In the genomic region with DNA sequence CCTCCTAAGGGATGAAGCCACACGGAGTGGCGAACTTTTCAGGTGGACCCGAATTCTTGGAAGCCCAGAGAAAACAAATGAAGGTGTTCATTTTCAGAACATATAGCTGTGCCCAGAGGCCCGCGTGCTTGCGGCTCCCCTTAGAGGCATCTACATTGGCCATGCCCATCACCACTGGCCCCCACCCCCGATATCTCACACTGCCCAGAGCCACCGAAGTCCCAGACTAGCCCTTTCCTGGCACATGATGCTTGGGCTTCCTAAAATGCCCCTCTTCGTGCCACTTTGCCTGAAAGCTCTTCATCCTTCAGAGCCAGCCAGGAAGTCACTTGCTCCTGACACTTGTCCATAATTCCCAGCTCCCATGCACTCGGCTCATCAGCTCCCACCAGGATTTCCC, we compare ENCODE assay signal across 9 cellular contexts. TPM values are rescaled to one million over a fixed set of nuclear protein-coding genes. Genes with fewer than 3 reads are reported as not detected.
DNase-seq lines count a peak whose midpoint lies in the region; ATAC-seq, FAIRE-seq and TF ChIP-seq lines count a peak whose summit lies in the region.
"Had no signal": no experiment of that assay in that cellular context is flagged by ENCODE, and none has a peak within 500 bp of the region (broad histone marks: within the 10 kb centered on the region; RNA-seq: fewer than 3 reads in every experiment).

No MANE protein-coding gene starts in this region.

- H2AFZ ChIP-seq in GM12878 (ENCODE audit: control insufficient read depth, low read depth, low read length) = no peak overlapping the region

- H3K4me1 ChIP-seq in GM12878 (ENCODE audit: control insufficient read depth, insufficient read depth, low read length) (peaks cover 18% of the 10 kb centered on the region), muscle layer of duodenum (ENCODE audit: control insufficient read depth in 1 of 2, insufficient read depth in 2 of 2, low read length in 2 of 2) (peaks cover 7 to 40% of the 10 kb centered on the region in 2 donors), transverse colon (peaks cover 21 to 54% (median 38%) of the 10 kb centered on the region in 4 donors)

- H3K27me3 ChIP-seq in GM12878 (replicated peaks in 1 of 2; ENCODE audit: control insufficient read depth in 2 of 2, insufficient read depth in 2 of 2, low read length in 1 of 2) = no peaks in the 10 kb centered on the region
- H3K27me3 ChIP-seq in muscle layer of duodenum (ENCODE audit: low read depth, low read length) = no peaks in the 10 kb centered on the region
- no peaks in the 10 kb centered on the region for H3K27me3 ChIP-seq in transverse colon

- no TSS peak for BruUV-seq in GM12878 (replicated peaks; lab: Mats Ljungman, UMichigan)

- no peak overlapping the region for H3K9ac ChIP-seq in GM12878 (ENCODE audit: control insufficient read depth, insufficient read depth, low read length)

- CTCF ChIA-PET in GM12878 (lab: Yijun Ruan, JAX) = interaction anchor here (1.1 to 11.0 kb wide), 3 partner anchors 11 to 52 kb away, joined by 5 to 280 read pairs (median 6); partner anchors contain the start of genes ACBD4 and HEXIM2

- TF ChIP-seq CTCF in GM12878 (IDR thresholded peaks at IDR 0.05 in 2 of 3, conservative IDR thresholded peaks at IDR 0.05 in 1 of 3; ENCODE audit: control insufficient read depth in 2 of 3, extremely low read depth in 1 of 3, insufficient read depth in 1 of 3, low read depth in 3 of 3, low read length in 3 of 3) (no peak), transverse colon (IDR thresholded peaks at IDR 0.05) (no peak)

- peak; percentile 62 for DNase-seq in activated effector memory CD4-positive, alpha-beta T cell treated with anti-CD3 and anti-CD28 coated beads, Interleukin-2, amount 50 U/mL, for 16 hours
- no peak for DNase-seq in activated effector memory CD4-positive, alpha-beta T cell treated with Interleukin-2 at 50 U/mL for 16 hours
- DNase-seq in GM12878 (ENCODE audit: low read depth, low spot score) (no peak), transverse colon (no peak), RPMI8226 (no peak), NCI-H1930 (lab: John Stamatoyannopoulos, UW) (no peak), ureter (ENCODE audit: low spot score) (no peak)
- DNase-seq: cortex of kidney had no signal

- 95% methylated on average over 10 of the region's 10 CpGs for WGBS in GM12878 (ENCODE audit: insufficient coverage, insufficient replicate concordance, low lambda C conversion rate, missing lambda C conversion rate)
- WGBS in transverse colon (ENCODE audit: low coverage in 1 of 2), 2 donors = 83 to 97% methylated on average over 1 to 10 of the region's 10 CpGs

- ATAC-seq in GM12878 = no peak

- TF ChIP-seq POLR2A in GM12878 (IDR thresholded peaks at IDR 0.05; ENCODE audit: low read depth, low read length) (no peak), transverse colon (IDR thresholded peaks at IDR 0.05) (no peak)

- no peak for FAIRE-seq in GM12878 (lab: Jason Lieb, UNC)

- no peaks in the 10 kb centered on the region for H3K9me3 ChIP-seq in GM12878 (replicated peaks; ENCODE audit: control insufficient read depth, insufficient read depth, low read length)
- H3K9me3 ChIP-seq in muscle layer of duodenum (ENCODE audit: control insufficient read depth in 1 of 2, low read length in 2 of 2) = no peaks in the 10 kb centered on the region
- no peaks in the 10 kb centered on the region for H3K9me3 ChIP-seq in transverse colon

- in situ Hi-C loops in GM12878 (cut with MboI) = no loop called here
- in situ Hi-C loops in transverse colon (cut with MboI; ENCODE audit: low pct_ligation_motif_present in 1 of 4, low pct_unique_long_range_greater_than_20kb in 1 of 4, low sequenced_read_pairs in 3 of 4) = no loop called here

- SMC1A ChIA-PET in GM12878 (lab: Charles Lee; ENCODE audit: uncharacterized antibody, unreplicated experiment) = interaction anchor here (0.7 to 1.5 kb wide), 3 partner anchors 11 to 96 kb away, joined by 3 to 5 read pairs (median 4); partner anchors contain the start of genes ACBD4 and HEXIM2

- peak overlapping the region; percentile 85; the same call in 1 of the 2 replicates for H3K4me3 ChIP-seq in GM12878
- peak overlapping the region in 1 of 2 donors; percentile 69 for H3K4me3 ChIP-seq in muscle layer of duodenum (ENCODE audit: low read depth in 1 of 2, low read length in 2 of 2)
- no peak overlapping the region for H3K4me3 ChIP-seq in transverse colon

- no peak for TF ChIP-seq RAD21 in GM12878 (IDR thresholded peaks at IDR 0.05; ENCODE audit: insufficient read depth, low read depth, low read length)

- intact Hi-C loops in GM12878 (cut with micrococcal nuclease; ENCODE audit: unreplicated experiment) (loop anchor here (5.0 kb wide), 1 partner anchor 156 kb away; no protein-coding TSS in a partner anchor), transverse colon (cut with DNase I; ENCODE audit: low total_unique reads) (loop anchor here (2.0 to 10.0 kb wide), 2 partner anchors 15 to 961 kb away; partner anchors contain the start of genes HEXIM2 and TMUB2)

- RAD21 ChIA-PET in GM12878 (lab: Charles Lee; ENCODE audit: unreplicated experiment) = interaction anchor here (1.6 kb wide), 1 partner anchor 11 kb away, joined by 4 read pairs; the partner anchor contains the start of gene ACBD4

- H4K20me1 ChIP-seq in GM12878 (ENCODE audit: control insufficient read depth, insufficient read depth) = no peaks in the 10 kb centered on the region; the same call in 1 of the 2 replicates

- H3K36me3 ChIP-seq in GM12878 (ENCODE audit: control insufficient read depth in 2 of 2, insufficient read depth in 2 of 2, low read length in 1 of 2) (no peaks in the 10 kb centered on the region), muscle layer of duodenum (ENCODE audit: control insufficient read depth in 1 of 2, insufficient read depth in 2 of 2, low read length in 2 of 2) (peaks cover 0 to 4% of the 10 kb centered on the region in 2 donors), transverse colon (no peaks in the 10 kb centered on the region)

- peaks cover 38% of the 10 kb centered on the region for H3K79me2 ChIP-seq in GM12878 (ENCODE audit: control insufficient read depth, insufficient read depth, low read length)

- H3K4me2 ChIP-seq in GM12878 (ENCODE audit: control insufficient read depth, insufficient read depth) = peak overlapping the region; percentile 96; the same call in 1 of the 2 replicates

- H3K27ac ChIP-seq in GM12878 (ENCODE audit: control insufficient read depth, insufficient read depth) (no peak overlapping the region), muscle layer of duodenum (ENCODE audit: low read length) (peak overlapping the region; percentile 100), transverse colon (peak overlapping the region; percentile 95 to 99 (median 98))

- no peak for TF ChIP-seq EP300 in GM12878 (IDR thresholded peaks at IDR 0.05; ENCODE audit: borderline replicate concordance in 1 of 2, control insufficient read depth in 1 of 2, low read depth in 2 of 2, low read length in 2 of 2)
- no peak for TF ChIP-seq EP300 in transverse colon (IDR thresholded peaks at IDR 0.05; ENCODE audit: low read depth)

- POLR2A ChIA-PET in GM12878 (lab: Charles Lee) = interaction anchor here (1.0 kb wide), 1 partner anchor 12 kb away, joined by 7 read pairs; no protein-coding TSS in a partner anchor

RNA-seq across cellular contexts. Expression of gene HEXIM1, which starts 2.1 kb away (rescaled TPM):
- total RNA-seq in GM12878 (2013; cell fraction: nucleolus; rRNA removed) = 5.6 and 6.3 TPM in 2 replicates
- total RNA-seq in GM12878 (2014; rRNA removed) (12.2 and 13.4 TPM in 2 replicates), GM12878 (2014; rRNA removed; fragmentation: Illumina TruSeq; extraction: Trizol) (4.4 and 4.7 TPM in 2 replicates), GM12878 (2021) (23.9 and 24.1 TPM in 2 replicates), transverse colon (10 to 100 TPM; 38.0 to 54.9 (median 42.6) TPM), ureter (47.0 TPM)
- polyA plus RNA-seq in GM12878 (2011; ENCODE audit: low read depth) = 13.4 TPM
- polyA plus RNA-seq in GM12878 (2011; rRNA removed) (7.3 and 8.8 TPM in 2 replicates), GM12878 (2014; fragmentation: Illumina TruSeq; extraction: Trizol) (9.9 and 16.0 TPM in 2 replicates), GM12878 (2014; fragmentation: Nextera tagmentation; extraction: Ambion mirVana) (1 to 10 TPM; 1.9 to 2.1 TPM), GM12878 (2014; rRNA removed) (17.2 and 19.4 TPM in 2 replicates), GM12878 (2016; fragmentation: Nextera tagmentation; extraction: Ambion mirVana) (1 to 10 TPM; 8.3 to 9.3 TPM)
- 7.9 and 9.4 TPM in 2 replicates for polyA plus RNA-seq in GM12878 (2011; cell fraction: cytosol; rRNA removed)
- polyA plus RNA-seq in GM12878 (2011; cell fraction: nucleus; rRNA removed) = 9.7 and 14.2 TPM in 2 replicates
- 18.6 and 27.4 TPM in 2 replicates for polyA plus RNA-seq in GM12878 (2012)
- polyA minus RNA-seq in GM12878 (2011; rRNA and poly(A)+ RNA removed) = 2.5 and 4.7 TPM in 2 replicates
- 4.3 and 5.0 TPM in 2 replicates for polyA minus RNA-seq in GM12878 (2011; cell fraction: cytosol; rRNA and poly(A)+ RNA removed)
- polyA minus RNA-seq in GM12878 (2011; cell fraction: nucleus; rRNA and poly(A)+ RNA removed) = 5.4 and 10.4 TPM in 2 replicates

RNA-seq across cellular contexts. Expression of gene ACBD4, which starts 10.7 kb away (rescaled TPM):
- 14.7 and 14.8 TPM in 2 replicates for total RNA-seq in GM12878 (2013; cell fraction: nucleolus; rRNA removed)
- 8.1 and 10.2 TPM in 2 replicates for total RNA-seq in GM12878 (2014; rRNA removed)
- 5.4 and 5.7 TPM in 2 replicates for total RNA-seq in GM12878 (2014; rRNA removed; fragmentation: Illumina TruSeq; extraction: Trizol)
- total RNA-seq in GM12878 (2021) = 10.0 and 10.1 TPM in 2 replicates
- polyA plus RNA-seq in GM12878 (2011; ENCODE audit: low read depth) = 2.2 TPM
- 4.4 and 6.5 TPM in 2 replicates for polyA plus RNA-seq in GM12878 (2011; rRNA removed)
- polyA plus RNA-seq in GM12878 (2011; cell fraction: cytosol; rRNA removed) = 6.3 and 10.3 TPM in 2 replicates
- 28.8 and 29.4 TPM in 2 replicates for polyA plus RNA-seq in GM12878 (2011; cell fraction: nucleus; rRNA removed)
- polyA plus RNA-seq in GM12878 (2012) = 10.5 and 11.0 TPM in 2 replicates
- 4.5 and 5.7 TPM in 2 replicates for polyA plus RNA-seq in GM12878 (2014; fragmentation: Illumina TruSeq; extraction: Trizol)
- under 1 TPM; 0.20 to 0.27 TPM for polyA plus RNA-seq in GM12878 (2014; fragmentation: Nextera tagmentation; extraction: Ambion mirVana)
- 13.8 and 17.6 TPM in 2 replicates for polyA plus RNA-seq in GM12878 (2014; rRNA removed)
- polyA plus RNA-seq in GM12878 (2016; fragmentation: Nextera tagmentation; extraction: Ambion mirVana) = 1 to 10 TPM; 7.2 to 9.9 TPM
- 2.6 and 6.4 TPM in 2 replicates for polyA minus RNA-seq in GM12878 (2011; rRNA and poly(A)+ RNA removed)
- 2.5 and 4.0 TPM in 2 replicates for polyA minus RNA-seq in GM12878 (2011; cell fraction: cytosol; rRNA and poly(A)+ RNA removed)
- 11.6 and 15.2 TPM in 2 replicates for polyA minus RNA-seq in GM12878 (2011; cell fraction: nucleus; rRNA and poly(A)+ RNA removed)
- 10 to 100 TPM; 24.9 to 96.1 (median 38.6) TPM for total RNA-seq in transverse colon
- 26.4 TPM for total RNA-seq in ureter

RNA-seq across cellular contexts. Expression of gene PLCD3, which starts 13.9 kb away (rescaled TPM):
- 0.12 and 1.5 TPM in 2 replicates for total RNA-seq in GM12878 (2013; cell fraction: nucleolus; rRNA removed)
- total RNA-seq in GM12878 (2014; rRNA removed) = 0.45 and 0.76 TPM in 2 replicates
- 0.28 and 0.36 TPM in 2 replicates for total RNA-seq in GM12878 (2014; rRNA removed; fragmentation: Illumina TruSeq; extraction: Trizol)
- total RNA-seq in GM12878 (2021) = 1.6 and 2.4 TPM in 2 replicates
- polyA plus RNA-seq in GM12878 (2011; ENCODE audit: low read depth) = not detected
- polyA plus RNA-seq in GM12878 (2011; rRNA removed) = 0.52 and 1.2 TPM in 2 replicates
- polyA plus RNA-seq in GM12878 (2011; cell fraction: cytosol; rRNA removed) = 0.99 and 1.9 TPM in 2 replicates
- polyA plus RNA-seq in GM12878 (2011; cell fraction: nucleus; rRNA removed) = 1.6 and 2.0 TPM in 2 replicates
- 0.41 and 0.88 TPM in 2 replicates for polyA plus RNA-seq in GM12878 (2012)
- polyA plus RNA-seq in GM12878 (2014; fragmentation: Illumina TruSeq; extraction: Trizol) = 0.03 and 1.6 TPM in 2 replicates
- under 1 TPM; 0.02 to 0.04 TPM for polyA plus RNA-seq in GM12878 (2014; fragmentation: Nextera tagmentation; extraction: Ambion mirVana)
- polyA plus RNA-seq in GM12878 (2014; rRNA removed) = 1.2 and 1.6 TPM in 2 replicates
- polyA plus RNA-seq in GM12878 (2016; fragmentation: Nextera tagmentation; extraction: Ambion mirVana) = under 1 TPM; 0.13 to 0.43 TPM
- 1.5 and 4.4 TPM in 2 replicates for polyA minus RNA-seq in GM12878 (2011; rRNA and poly(A)+ RNA removed)
- 2.7 and 3.5 TPM in 2 replicates for polyA minus RNA-seq in GM12878 (2011; cell fraction: cytosol; rRNA and poly(A)+ RNA removed)
- 0.60 and 1.1 TPM in 2 replicates for polyA minus RNA-seq in GM12878 (2011; cell fraction: nucleus; rRNA and poly(A)+ RNA removed)
- 100 to 1,000 TPM; 157 to 369 (median 335) TPM for total RNA-seq in transverse colon
- total RNA-seq in ureter = 153 TPM

RNA-seq across cellular contexts. Expression of gene HEXIM2, which starts 15.5 kb away (rescaled TPM):
- 3.0 TPM in 2 replicates for total RNA-seq in GM12878 (2013; cell fraction: nucleolus; rRNA removed)
- 8.3 and 8.7 TPM in 2 replicates for total RNA-seq in GM12878 (2014; rRNA removed)
- total RNA-seq in GM12878 (2014; rRNA removed; fragmentation: Illumina TruSeq; extraction: Trizol) = 4.8 and 5.1 TPM in 2 replicates
- 7.6 and 9.7 TPM in 2 replicates for total RNA-seq in GM12878 (2021)
- 3.6 TPM for polyA plus RNA-seq in GM12878 (2011; ENCODE audit: low read depth)
- 4.3 and 5.8 TPM in 2 replicates for polyA plus RNA-seq in GM12878 (2011; rRNA removed)
- 9.7 and 12.0 TPM in 2 replicates for polyA plus RNA-seq in GM12878 (2011; cell fraction: cytosol; rRNA removed)
- 6.9 and 8.7 TPM in 2 replicates for polyA plus RNA-seq in GM12878 (2011; cell fraction: nucleus; rRNA removed)
- 8.8 and 9.2 TPM in 2 replicates for polyA plus RNA-seq in GM12878 (2012)
- 0.87 and 4.9 TPM in 2 replicates for polyA plus RNA-seq in GM12878 (2014; fragmentation: Illumina TruSeq; extraction: Trizol)
- under 1 TPM; 0.10 to 0.22 TPM for polyA plus RNA-seq in GM12878 (2014; fragmentation: Nextera tagmentation; extraction: Ambion mirVana)
- 7.1 and 12.5 TPM in 2 replicates for polyA plus RNA-seq in GM12878 (2014; rRNA removed)
- 10 to 100 TPM in 1 of 2 experiments, 1 to 10 TPM in 1; 9.7 to 10.3 TPM for polyA plus RNA-seq in GM12878 (2016; fragmentation: Nextera tagmentation; extraction: Ambion mirVana)
- 4.2 and 9.8 TPM in 2 replicates for polyA minus RNA-seq in GM12878 (2011; rRNA and poly(A)+ RNA removed)
- polyA minus RNA-seq in GM12878 (2011; cell fraction: cytosol; rRNA and poly(A)+ RNA removed) = 3.3 and 3.4 TPM in 2 replicates
- 1.6 and 3.1 TPM in 2 replicates for polyA minus RNA-seq in GM12878 (2011; cell fraction: nucleus; rRNA and poly(A)+ RNA removed)
- total RNA-seq in transverse colon = 10 to 100 TPM in 1 of 4 donors, 1 to 10 TPM in 3; 1.2 to 10.8 (median 5.9) TPM
- 8.0 TPM for total RNA-seq in ureter

Comparison
In these comparisons a context has a peak if more than half of its experiments do, and no peak if none do; other contexts are left out.
1. RNA of gene PLCD3, which starts 13.9 kb away (total RNA-seq): 157 to 369 TPM in transverse colon and 153 TPM in ureter (single experiment); 0.12 to 2.4 TPM in GM12878; every median in the first group is over 10 times any median in the second.